ENCODE assay signal across 8 cellular contexts in genomic region chr10:124418726-124419501, GRCh38. TPM values are rescaled to one million over a fixed set of nuclear protein-coding genes. Genes with fewer than 3 reads are reported as not detected.
DNase-seq lines count a peak whose midpoint lies in the region; ATAC-seq and TF ChIP-seq lines count a peak whose summit lies in the region.

OAT (minus strand) TSS chr10:124418923; CDS start chr10:124412171, 6,752 bp downstream.

- H3K27me3 ChIP-seq in HUES6 (ENCODE audit: control insufficient read depth, insufficient read depth, low read length) (0 out of 2 replicates have a peak, but pooled peaks cover 6% of the 10 kb centered on the region), OCI-LY3 (ENCODE audit: low read depth, low read length) (peaks cover 8% of the 10 kb centered on the region)

- H3K27ac ChIP-seq in HUES6 (ENCODE audit: low read depth, low read length) (peak within 1 kb of the TSS; percentile 56; the same call in 1 of the 2 replicates), OCI-LY3 (ENCODE audit: low read length) (no peak within 1 kb of the TSS)

- H3K36me3 ChIP-seq in HUES6 (ENCODE audit: control insufficient read depth, insufficient read depth, low read length): 0 out of 2 replicates have a peak, but pooled peaks cover 2% of the 10 kb centered on the region
- H3K36me3 ChIP-seq in OCI-LY3 (replicated peaks; ENCODE audit: low read depth, low read length): no peaks in the 10 kb centered on the region

- H3K9ac ChIP-seq in HUES6 (ENCODE audit: low read length) (peak within 1 kb of the TSS; percentile 52), OCI-LY3 (ENCODE audit: low read length) (peak within 1 kb of the TSS; percentile 64)

- in situ Hi-C loops in Caki2 (cut with HindIII; ENCODE audit: low pct_unique_long_range_greater_than_20kb, low sequenced_read_pairs): no loop called here
- in situ Hi-C loops in endometrial microvascular endothelial cells (cut with HindIII; ENCODE audit: inconsistent ontology term, low pct_unique_long_range_greater_than_20kb, low sequenced_read_pairs): no loop called here

- peak; percentile 97 for ATAC-seq in GM21423 (IDR thresholded peaks at IDR 0.05; ENCODE audit: unreplicated experiment)

- H3K4me2 ChIP-seq in OCI-LY3 (ENCODE audit: low read length): peak within 1 kb of the TSS; percentile 94

- peak within 1 kb of the TSS; percentile 88 for H2AFZ ChIP-seq in OCI-LY3 (ENCODE audit: low read depth, low read length)

- H3K4me3 ChIP-seq in HUES6 (ENCODE audit: low read depth, low read length) (peak within 1 kb of the TSS; percentile 80), OCI-LY3 (ENCODE audit: low read length) (peak within 1 kb of the TSS; percentile 82)

- DNase-seq in Caki2 (ENCODE audit: low read depth) (peak; percentile 96), mesenteric fat pad (ENCODE audit: low spot score) (peak; percentile 98)
- DNase-seq in activated CD8-positive, alpha-beta memory T cell treated with anti-CD3 and anti-CD28 coated beads, Interleukin-2, amount 50 U/mL, for 4 hours: peak; percentile 97
- peak; percentile 93 for DNase-seq in stimulated activated CD8-positive, alpha-beta memory T cell treated with anti-CD3 and anti-CD28 coated beads, Interleukin-15, amount 100 ng/mL, for 1 hour (ENCODE audit: low read depth)

- H3K4me1 ChIP-seq in HUES6 (ENCODE audit: control insufficient read depth, insufficient read depth, low read length) (peaks cover 24% of the 10 kb centered on the region), OCI-LY3 (ENCODE audit: low read length) (peaks cover 4% of the 10 kb centered on the region)

- no peaks in the 10 kb centered on the region for H3K9me3 ChIP-seq in HUES6 (ENCODE audit: control insufficient read depth, insufficient read depth, low read depth, low read length)
- no peaks in the 10 kb centered on the region for H3K9me3 ChIP-seq in OCI-LY3 (ENCODE audit: insufficient read depth, low read length)

- H3K79me2 ChIP-seq in OCI-LY3 (ENCODE audit: low read length): no peaks in the 10 kb centered on the region

- no peaks in the 10 kb centered on the region for H4K20me1 ChIP-seq in OCI-LY3 (ENCODE audit: insufficient read depth, low read length)

- no peak for TF ChIP-seq CTCF in OCI-LY3 (IDR thresholded peaks at IDR 0.05; ENCODE audit: low read depth, low read length)

RNA-seq across cellular contexts. Expression of gene OAT, which starts in this region (rescaled TPM):
- 74.1 and 137 TPM in 2 replicates for total RNA-seq in Caki2 (2014; rRNA removed; shearing (Covaris generic); ENCODE audit: low replicate concordance)
- 142 TPM for total RNA-seq in endometrial microvascular endothelial cells (ENCODE audit: inconsistent ontology term)
- 69.9 TPM for total RNA-seq in mesenteric fat pad
